8 cellular contexts compared by ENCODE assay signal in genomic region chr14:78848234-78848820, GRCh38.
DNase-seq lines count a peak whose midpoint lies in the region; ATAC-seq, FAIRE-seq and TF ChIP-seq lines count a peak whose summit lies in the region.

No MANE protein-coding gene starts in this region.

- H3K36me3 ChIP-seq in OCI-LY1 (ENCODE audit: insufficient read depth, low read length) (no peaks in the 10 kb centered on the region), mammary epithelial cell (ENCODE audit: insufficient read depth, low read length) (no peaks in the 10 kb centered on the region), HepG2 (replicated peaks in 1 of 2; ENCODE audit: control insufficient read depth in 1 of 2, insufficient read depth in 2 of 2, low read length in 2 of 2) (no peaks in the 10 kb centered on the region)

- H3K27ac ChIP-seq in OCI-LY1 (ENCODE audit: low read depth, low read length, poor library complexity, severe bottlenecking) (no peak overlapping the region), mammary epithelial cell (ENCODE audit: insufficient read depth, low read depth, low read length) (no peak overlapping the region), HepG2 (ENCODE audit: extremely low read length, insufficient read depth, low read length) (no peak overlapping the region)

- H3F3A ChIP-seq in OCI-LY1 (ENCODE audit: insufficient read depth, low read length): no peaks in the 10 kb centered on the region

- TF ChIP-seq CTCF in OCI-LY1 (IDR thresholded peaks at IDR 0.05; ENCODE audit: low read length) (peak; percentile 82), mammary epithelial cell (conservative IDR thresholded peaks at IDR 0.05 in 1 of 2, IDR thresholded peaks at IDR 0.05 in 1 of 2; ENCODE audit: extremely low read depth in 1 of 2, insufficient read depth in 1 of 2, low read depth in 1 of 2, low read length in 2 of 2) (peak; percentile 95 to 99), HepG2 (CRISPR knock-in tag; IDR thresholded peaks at IDR 0.05) (peak; percentile 79)

- no peaks in the 10 kb centered on the region for H3K9me2 ChIP-seq in OCI-LY1 (ENCODE audit: low read depth, low read length)

- no peaks in the 10 kb centered on the region for H3K27me3 ChIP-seq in OCI-LY1 (ENCODE audit: insufficient read depth, low read length)
- no peaks in the 10 kb centered on the region for H3K27me3 ChIP-seq in mammary epithelial cell (ENCODE audit: insufficient read depth, low read length)
- H3K27me3 ChIP-seq in HepG2 (ENCODE audit: control insufficient read depth in 1 of 2, insufficient read depth in 2 of 2, low read length in 2 of 2): no peaks in the 10 kb centered on the region

- CTCF ChIA-PET in mammary epithelial cell (lab: Charles Lee; ENCODE audit: low non-redundant PET): interaction anchor here (0.5 kb wide), 2 partner anchors 163 to 943 kb away, joined by 3 to 9 read pairs; no protein-coding TSS in a partner anchor
- CTCF ChIA-PET in HepG2 (lab: Yijun Ruan, JAX; ENCODE audit: low intra/inter-chr PET ratio, low total read pairs): no interaction called here

- TF ChIP-seq EP300 in HepG2 (IDR thresholded peaks at IDR 0.05; ENCODE audit: low read depth in 2 of 2, low read length in 2 of 2) (no peak), HepG2 (CRISPR knock-in tag; IDR thresholded peaks at IDR 0.05; ENCODE audit: borderline replicate concordance) (no peak)

- intact Hi-C loops in mammary epithelial cell (cut with micrococcal nuclease): loop anchor here (1.0 kb wide), 1 partner anchor 54 kb away; no protein-coding TSS in a partner anchor
- intact Hi-C loops in HepG2 (cut with micrococcal nuclease; ENCODE audit: unreplicated experiment): no loop called here

- 17% methylated on average over 5 of the region's 6 CpGs for WGBS in mammary epithelial cell (ENCODE audit: low coverage, missing lambda C conversion rate)
- WGBS in HepG2 (ENCODE audit: low lambda C conversion rate): 2% methylated on average over 6 of the region's 6 CpGs

- H3K9me3 ChIP-seq in OCI-LY1 (ENCODE audit: low read length) (no peaks in the 10 kb centered on the region), mammary epithelial cell (replicated peaks; ENCODE audit: insufficient read depth, low read length) (no peaks in the 10 kb centered on the region), HepG2 (ENCODE audit: low read length) (no peaks in the 10 kb centered on the region)

- H3K4me3 ChIP-seq in OCI-LY1 (ENCODE audit: low read depth, low read length, poor library complexity, severe bottlenecking) (no peak overlapping the region), mammary epithelial cell (replicated peaks in 1 of 3; ENCODE audit: insufficient read depth in 1 of 3, low read depth in 2 of 3, low read length in 3 of 3) (no peak overlapping the region), HepG2 (replicated peaks in 1 of 3; ENCODE audit: insufficient read depth in 1 of 3, low read depth in 2 of 3, low read length in 3 of 3) (no peak overlapping the region)

- H2AFZ ChIP-seq in OCI-LY1 (ENCODE audit: low read length): no peak overlapping the region
- H2AFZ ChIP-seq in mammary epithelial cell (ENCODE audit: low read depth, low read length): no peak overlapping the region
- no peak overlapping the region for H2AFZ ChIP-seq in HepG2 (ENCODE audit: low read length)

- no peak for TF ChIP-seq RAD21 in HepG2 (CRISPR knock-in tag; IDR thresholded peaks at IDR 0.05)

- H3K4me1 ChIP-seq in OCI-LY1 (ENCODE audit: insufficient read depth, low read length, severe bottlenecking): no peaks in the 10 kb centered on the region
- no peaks in the 10 kb centered on the region for H3K4me1 ChIP-seq in mammary epithelial cell (ENCODE audit: insufficient read depth, low read length)
- H3K4me1 ChIP-seq in HepG2 (ENCODE audit: insufficient read depth, low read length): no peaks in the 10 kb centered on the region

- peak; percentile 40 to 68 for DNase-seq in NCI-H524 (lab: John Stamatoyannopoulos, UW)
- DNase-seq in NCI-H524 treated with DMSO at 0.1 percent for 48 hours (lab: John Stamatoyannopoulos, UW): no peak
- DNase-seq in mammary epithelial cell: peak; percentile 36
- peak; percentile 29 for DNase-seq in HepG2 (ENCODE audit: low spot score)

- TF ChIP-seq POLR2A in HepG2 (IDR thresholded peaks at IDR 0.05; ENCODE audit: insufficient read depth in 1 of 2, low read depth in 2 of 2, low read length in 2 of 2): no peak

- FAIRE-seq in HepG2 (lab: Jason Lieb, UNC): peak; percentile 53

- BruUV-seq in mammary epithelial cell (replicated peaks; lab: Mats Ljungman, UMichigan): no TSS peak
- no TSS peak for BruUV-seq in HepG2 (replicated peaks; lab: Mats Ljungman, UMichigan)

- in situ Hi-C loops in mammary epithelial cell (cut with MboI; ENCODE audit: low sequenced_read_pairs in 2 of 2) (loop anchor here in 1 of 2 donors (25.0 kb wide), 1 partner anchor 986 kb away; no protein-coding TSS in a partner anchor), HepG2 (cut with HindIII; ENCODE audit: extremely low pct_ligation_motif_present, low pct_unique_long_range_greater_than_20kb) (loop anchor here (25.0 kb wide), 2 partner anchors 686 to 836 kb away; partner anchors contain the start of gene NRXN3)

- POLR2A ChIA-PET in HepG2 (lab: Yijun Ruan, JAX): no interaction called here

- H4K20me1 ChIP-seq in OCI-LY1 (ENCODE audit: insufficient read depth, low read length): no peaks in the 10 kb centered on the region
- H4K20me1 ChIP-seq in mammary epithelial cell (ENCODE audit: insufficient read depth, low read length): no peaks in the 10 kb centered on the region
- H4K20me1 ChIP-seq in HepG2 (ENCODE audit: insufficient read depth, low read length): no peaks in the 10 kb centered on the region

- ATAC-seq in GM19463 (IDR thresholded peaks at IDR 0.05; ENCODE audit: unreplicated experiment): peak; percentile 96
- ATAC-seq in HG03469 (IDR thresholded peaks at IDR 0.05; ENCODE audit: unreplicated experiment): peak; percentile 92
- ATAC-seq in HepG2: peak; percentile 91
- ATAC-seq in GM19455 (IDR thresholded peaks at IDR 0.05; ENCODE audit: unreplicated experiment): no peak

- H3K79me2 ChIP-seq in OCI-LY1 (ENCODE audit: insufficient read depth, low read length) (no peaks in the 10 kb centered on the region), mammary epithelial cell (ENCODE audit: insufficient read depth, low read length) (no peaks in the 10 kb centered on the region), HepG2 (ENCODE audit: insufficient read depth, low read length) (no peaks in the 10 kb centered on the region)

- H3K9ac ChIP-seq in OCI-LY1 (ENCODE audit: low read length): no peak overlapping the region
- no peak overlapping the region for H3K9ac ChIP-seq in mammary epithelial cell (ENCODE audit: insufficient read depth, low read length)
- no peak overlapping the region for H3K9ac ChIP-seq in HepG2 (ENCODE audit: insufficient read depth, low read depth, low read length)

- dilution Hi-C loops in mammary epithelial cell (cut with HindIII; ENCODE audit: low sequenced_read_pairs): no loop called here

- no peak overlapping the region for H3K4me2 ChIP-seq in OCI-LY1 (ENCODE audit: low read length)
- H3K4me2 ChIP-seq in mammary epithelial cell (ENCODE audit: insufficient read depth, low read depth, low read length): no peak overlapping the region
- no peak overlapping the region for H3K4me2 ChIP-seq in HepG2 (ENCODE audit: low read depth, low read length)

TF ChIP-seq in HepG2, 621 proteins besides CTCF, POLR2A, EP300 and RAD21:
- TF ChIP-seq XRCC5 (optimal IDR thresholded peaks at IDR 0.05; ENCODE audit: low read length) (peak; percentile 74), KLF12 (CRISPR knock-in tag; IDR thresholded peaks at IDR 0.05; ENCODE audit: borderline replicate concordance) (no peak), STAG1 (CRISPR knock-in tag; IDR thresholded peaks at IDR 0.05) (0 out of 2 replicates have a peak, but pooled peaks have one; percentile 8), HOXD1 (CRISPR knock-in tag; IDR thresholded peaks at IDR 0.05) (no peak), MIER2 (CRISPR knock-in tag; IDR thresholded peaks at IDR 0.05) (peak; percentile 48; the same call in 1 of the 2 replicates), IRF2 (CRISPR knock-in tag; IDR thresholded peaks at IDR 0.05) (0 out of 2 replicates have a peak, but pooled peaks have one; percentile 28), CHD4 (IDR thresholded peaks at IDR 0.05; ENCODE audit: borderline replicate concordance, low read length) (no peak), TEAD3 (CRISPR knock-in tag; optimal IDR thresholded peaks at IDR 0.05; ENCODE audit: borderline replicate concordance) (peak; percentile 100), ZBTB10 (CRISPR knock-in tag; IDR thresholded peaks at IDR 0.05; ENCODE audit: borderline replicate concordance) (no peak), NAIF1 (CRISPR knock-in tag; IDR thresholded peaks at IDR 0.05; ENCODE audit: borderline replicate concordance) (no peak), SIN3B (IDR thresholded peaks at IDR 0.05; ENCODE audit: low read length) (no peak), JUND (CRISPR knock-in tag; IDR thresholded peaks at IDR 0.05) (no peak), ZNF180 (CRISPR knock-in tag; IDR thresholded peaks at IDR 0.05; ENCODE audit: borderline replicate concordance, low read depth) (no peak), BATF2 (CRISPR knock-in tag; IDR thresholded peaks at IDR 0.05) (no peak), ZMYM2 (CRISPR knock-in tag; IDR thresholded peaks at IDR 0.05) (no peak)
